12 cellular contexts compared by ENCODE assay signal in the genomic region with DNA sequence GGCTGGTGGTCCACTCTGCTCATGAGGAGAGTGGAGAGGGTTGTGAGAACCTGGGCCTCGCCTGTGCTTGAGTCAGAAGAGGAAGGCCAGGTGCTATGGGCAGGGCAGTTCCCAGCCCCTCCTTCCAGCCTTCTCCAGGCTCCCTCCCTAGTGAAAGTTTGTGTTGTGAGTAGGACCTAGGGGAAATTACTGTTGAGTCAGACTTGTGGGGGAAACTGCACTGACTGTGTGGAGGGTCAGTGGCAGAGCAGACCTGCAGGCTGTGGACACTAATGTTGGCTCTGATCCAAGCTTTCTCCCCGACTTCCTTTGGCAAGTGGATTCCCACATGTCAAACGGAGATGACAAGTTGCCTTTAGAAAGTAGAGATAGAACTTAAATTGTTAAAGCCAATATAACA.
DNase-seq lines count a peak whose midpoint lies in the region; ATAC-seq and TF ChIP-seq lines count a peak whose summit lies in the region.
"Had no signal": no experiment of that assay in that cellular context is flagged by ENCODE, and none has a peak within 500 bp of the region (broad histone marks: within the 10 kb centered on the region; RNA-seq: fewer than 3 reads in every experiment).

No MANE protein-coding gene starts in this region.

- H3K36me3 ChIP-seq in BE2C (no peaks in the 10 kb centered on the region), HAP-1 (replicated peaks) (no peaks in the 10 kb centered on the region)

- peak overlapping the region; percentile 46 for H3K27ac Mint-ChIP-seq in chondrocyte (ENCODE audit: unreplicated experiment)
- no peak overlapping the region for H3K27ac Mint-ChIP-seq in CD4-positive, alpha-beta T cell
- H3K27ac Mint-ChIP-seq: natural killer cell had no signal

- TF ChIP-seq CTCF in BE2C (IDR thresholded peaks at IDR 0.05; ENCODE audit: low read depth, low read length) (0 out of 2 replicates have a peak, but pooled peaks have one; percentile 6), chondrocyte (IDR thresholded peaks at IDR 0.05) (no peak), lower leg skin (IDR thresholded peaks at IDR 0.05) (no peak)
- no peak for TF ChIP-seq CTCF in CD4-positive, alpha-beta T cell (IDR thresholded peaks at IDR 0.05)

- CTCF ChIA-PET in CD4-positive, alpha-beta T cell (lab: Charles Lee): interaction anchor here (0.9 to 1.5 kb wide), 2 partner anchors 16 to 155 kb away, joined by 3 to 4 read pairs; no protein-coding TSS in a partner anchor

- WGBS in lower leg skin, 2 donors: 45 to 54% methylated on average over 3 of the region's 3 CpGs

- DNase-seq in BE2C (peak; percentile 55), LHCN-M2 (ENCODE audit: low read depth) (peak; percentile 42), chondrocyte (ENCODE audit: low spot score) (no peak), left lobe of liver (ENCODE audit: low spot score) (peak; percentile 34), lower leg skin (ENCODE audit: low spot score in 2 of 2) (no peak), HAP-1 (ENCODE audit: low spot score in 2 of 2) (no peak)
- no peak for DNase-seq in CD4-positive, alpha-beta T cell
- DNase-seq: central memory CD4-positive, alpha-beta T cell; natural killer cell; stimulated activated CD4-positive, alpha-beta T cell treated with anti-CD3 and anti-CD28 coated beads, Interleukin-2, amount 100 ng/mL, for 24 hours had no signal

- intact Hi-C loops in CD4-positive, alpha-beta T cell (cut with DNase I, micrococcal nuclease): no loop called here
- intact Hi-C loops in lower leg skin (cut with DNase I; ENCODE audit: low total_unique reads): no loop called here

- H3K4me3 Mint-ChIP-seq in chondrocyte (ENCODE audit: unreplicated experiment): no peak overlapping the region
- H3K4me3 Mint-ChIP-seq in CD4-positive, alpha-beta T cell: no peak overlapping the region
- H3K4me3 Mint-ChIP-seq: natural killer cell had no signal

- no peaks in the 10 kb centered on the region for H3K9me3 ChIP-seq in BE2C
- H3K9me3 ChIP-seq in CD4-positive, alpha-beta T cell (ENCODE audit: control insufficient read depth, low read length): no peaks in the 10 kb centered on the region
- no peaks in the 10 kb centered on the region for H3K9me3 ChIP-seq in HAP-1

- no peaks in the 10 kb centered on the region for H3K9me3 Mint-ChIP-seq in chondrocyte (ENCODE audit: low read depth)
- H3K9me3 Mint-ChIP-seq in CD4-positive, alpha-beta T cell: no peaks in the 10 kb centered on the region
- H3K9me3 Mint-ChIP-seq: natural killer cell had no signal

- POLR2A ChIA-PET in CD4-positive, alpha-beta T cell (lab: Charles Lee): no interaction called here

- H3K4me1 ChIP-seq in BE2C: peaks cover 35% of the 10 kb centered on the region
- no peaks in the 10 kb centered on the region for H3K4me1 ChIP-seq in HAP-1

- no peaks in the 10 kb centered on the region for H3K27me3 Mint-ChIP-seq in chondrocyte (ENCODE audit: low read depth)
- no peaks in the 10 kb centered on the region for H3K27me3 Mint-ChIP-seq in CD4-positive, alpha-beta T cell

- H3K27ac ChIP-seq in CD4-positive, alpha-beta T cell (ENCODE audit: low read depth, low read length): no peak overlapping the region
- H3K27ac ChIP-seq: KMS-11 had no signal

- H3K4me3 ChIP-seq in BE2C (ENCODE audit: low read depth, low read length) (peak overlapping the region; percentile 29), lower leg skin (ENCODE audit: low read depth, poor library complexity, severe bottlenecking) (no peak overlapping the region), HAP-1 (no peak overlapping the region)

- TF ChIP-seq POLR2A in lower leg skin (IDR thresholded peaks at IDR 0.05): no peak

- ATAC-seq in left lobe of liver (no peak), HG02981 (IDR thresholded peaks at IDR 0.05; ENCODE audit: unreplicated experiment) (no peak)
- no peak for ATAC-seq in CD4-positive, alpha-beta T cell (ENCODE audit: poor library complexity)
- ATAC-seq: natural killer cell had no signal

- H3K4me1 Mint-ChIP-seq in chondrocyte (ENCODE audit: low read depth): peaks cover 76% of the 10 kb centered on the region
- no peaks in the 10 kb centered on the region for H3K4me1 Mint-ChIP-seq in CD4-positive, alpha-beta T cell (ENCODE audit: low read depth)

- no peaks in the 10 kb centered on the region for H3K27me3 ChIP-seq in BE2C
- H3K27me3 ChIP-seq in CD4-positive, alpha-beta T cell (ENCODE audit: control insufficient read depth, insufficient read depth, low read length): no peaks in the 10 kb centered on the region
- H3K27me3 ChIP-seq in HAP-1 (ENCODE audit: low read depth): no peaks in the 10 kb centered on the region

- in situ Hi-C loops in HAP-1 (cut with MboI; ENCODE audit: low sequenced_read_pairs): no loop called here

- no peaks in the 10 kb centered on the region for H3K36me3 Mint-ChIP-seq in chondrocyte (ENCODE audit: low read depth)
- H3K36me3 Mint-ChIP-seq in CD4-positive, alpha-beta T cell (ENCODE audit: low read depth): peaks cover 8% of the 10 kb centered on the region
- H3K36me3 Mint-ChIP-seq: natural killer cell had no signal

Comparison
In these comparisons a context has a peak if more than half of its experiments do, and no peak if none do; other contexts are left out.
1. DNase-seq: peak in BE2C (single experiment), LHCN-M2 (single experiment) and left lobe of liver (single experiment); none in chondrocyte (single experiment), CD4-positive, alpha-beta T cell (0 of 10), lower leg skin (0 of 2) and HAP-1 (0 of 2).